In the genomic region with DNA sequence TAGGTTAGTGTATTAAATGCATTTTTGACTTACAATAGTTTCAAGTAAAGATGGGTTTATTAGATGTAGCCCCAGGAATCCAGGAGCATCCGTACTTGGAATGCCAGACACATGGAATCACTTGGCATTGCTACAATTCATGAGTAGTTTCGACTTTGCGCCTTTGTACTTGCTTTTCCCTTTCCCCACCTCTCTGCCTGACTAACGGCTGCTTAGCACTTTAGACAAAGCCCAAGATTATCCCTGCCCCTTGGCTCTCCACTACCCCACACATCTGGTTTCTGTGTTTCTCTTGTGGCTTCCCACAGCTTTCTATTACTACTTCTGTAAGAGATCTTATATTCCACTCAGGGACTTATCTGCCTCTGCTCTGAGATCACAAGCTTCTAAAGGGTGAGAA, we compare ENCODE assay signal across 16 cellular contexts.
DNase-seq lines count a peak whose midpoint lies in the region; TF ChIP-seq lines count a peak whose summit lies in the region.
"Had no signal": no experiment of that assay in that cellular context is flagged by ENCODE, and none has a peak within 500 bp of the region (broad histone marks: within the 10 kb centered on the region; RNA-seq: fewer than 3 reads in every experiment).

No MANE protein-coding gene starts in this region.

- no peak overlapping the region for H3K14ac ChIP-seq in neuronal stem cell (ENCODE audit: low read length)

- POLR2A ChIA-PET in AG04449 (lab: Yijun Ruan, JAX) (no interaction called here), HEK293T (lab: Yijun Ruan, JAX) (no interaction called here)

- H3K27me3 ChIP-seq in transverse colon (peaks cover 31% of the 10 kb centered on the region), neuronal stem cell (ENCODE audit: control insufficient read depth in 3 of 3, insufficient read depth in 3 of 3, low read depth in 1 of 3, low read length in 3 of 3) (no peaks in the 10 kb centered on the region)

- H3K9ac ChIP-seq in neuronal stem cell (ENCODE audit: low read depth, low read length, poor library complexity): no peak overlapping the region
- H3K9ac ChIP-seq: parathyroid adenoma had no signal

- H2AK5ac ChIP-seq in neuronal stem cell (ENCODE audit: low read depth, low read length): no peak overlapping the region

- H3K4me1 ChIP-seq in transverse colon (no peaks in the 10 kb centered on the region), neuronal stem cell (ENCODE audit: control insufficient read depth in 2 of 2, insufficient read depth in 1 of 2, low read depth in 1 of 2, low read length in 2 of 2) (peaks cover 5 to 23% of the 10 kb centered on the region in 2 donors)
- H3K4me1 ChIP-seq: heart right ventricle, parathyroid adenoma, spleen had no signal

- H3K9me3 ChIP-seq in transverse colon (no peaks in the 10 kb centered on the region), neuronal stem cell (replicated peaks in 1 of 2; ENCODE audit: control insufficient read depth in 2 of 2, insufficient read depth in 1 of 2, low read depth in 1 of 2, low read length in 2 of 2) (peaks cover 0 to 16% of the 10 kb centered on the region in 2 donors)

- H4K8ac ChIP-seq in neuronal stem cell (ENCODE audit: low read depth, low read length): no peak overlapping the region

- H3K27ac ChIP-seq in transverse colon: no peak overlapping the region
- no peak overlapping the region for H3K27ac ChIP-seq in neuronal stem cell (replicated peaks; ENCODE audit: low read length)
- H3K27ac ChIP-seq: epithelial cell of prostate, heart right ventricle, parathyroid adenoma, spleen, VCaP had no signal

- 10 to 57% methylated on average over 2 to 4 of the region's 4 CpGs for WGBS in transverse colon (ENCODE audit: low coverage in 1 of 2), 2 donors
- WGBS in neuronal stem cell (ENCODE audit: extremely low coverage in 2 of 2, insufficient read length in 2 of 2, insufficient replicate concordance in 1 of 2), 2 donors: no CpG with 5 or more reads among the region's 4 CpGs

- no peak overlapping the region for H3K23ac ChIP-seq in neuronal stem cell (ENCODE audit: low read depth, low read length, poor library complexity)

- no peak overlapping the region for H3K4me2 ChIP-seq in neuronal stem cell (ENCODE audit: insufficient read depth, low read length, poor library complexity, severe bottlenecking)

- no peak overlapping the region for H2BK15ac ChIP-seq in neuronal stem cell (ENCODE audit: low read length)

- no peak overlapping the region for H3K18ac ChIP-seq in neuronal stem cell (ENCODE audit: low read length)

- no peak overlapping the region for H3K4me3 ChIP-seq in AG04449 (ENCODE audit: low read depth, low read length)
- H3K4me3 ChIP-seq in astrocyte of the cerebellum (ENCODE audit: low read depth, low read length): no peak overlapping the region
- no peak overlapping the region for H3K4me3 ChIP-seq in transverse colon
- H3K4me3 ChIP-seq in neuronal stem cell (ENCODE audit: low read length in 2 of 2): no peak overlapping the region
- H3K4me3 ChIP-seq: heart right ventricle, spleen had no signal

- TF ChIP-seq EP300 in transverse colon (IDR thresholded peaks at IDR 0.05; ENCODE audit: low read depth): no peak

- no peak for TF ChIP-seq CTCF in AG04449 (IDR thresholded peaks at IDR 0.05; ENCODE audit: insufficient read depth, low read length, missing control alignments)
- no peak for TF ChIP-seq CTCF in astrocyte of the cerebellum (IDR thresholded peaks at IDR 0.05; ENCODE audit: low read depth, low read length, missing control alignments)
- no peak for TF ChIP-seq CTCF in transverse colon (IDR thresholded peaks at IDR 0.05)

- peak; percentile 31 for DNase-seq in AG04449 (ENCODE audit: low read depth, low spot score)
- DNase-seq in HT1080 (ENCODE audit: low read depth): peak; percentile 74
- peak; percentile 94 for DNase-seq in astrocyte of the cerebellum (ENCODE audit: low read depth)
- peak; percentile 34 for DNase-seq in iris pigment epithelial cell (ENCODE audit: low read depth)
- no peak for DNase-seq in transverse colon
- DNase-seq in activated CD4-positive, alpha-beta T cell treated with anti-CD3 and anti-CD28 coated beads for 48 hours: no peak
- DNase-seq in HEK293T (ENCODE audit: extremely low spot score): no peak
- no peak for DNase-seq in neuronal stem cell (ENCODE audit: low spot score)
- DNase-seq: activated CD8-positive, alpha-beta T cell treated with anti-CD3 and anti-CD28 coated beads for 36 hours; GDM1; heart right ventricle; spleen; stimulated activated naive B cell treated with anti-CD40 and anti-IgM and Interleukin-4, amounts not matched to agents 10 μg/mL and 1 μg/mL and 100 μg/mL, for 72 hours had no signal

- in situ Hi-C loops in astrocyte of the cerebellum (cut with HindIII; ENCODE audit: low sequenced_read_pairs): no loop called here
- in situ Hi-C loops in transverse colon (cut with MboI; ENCODE audit: low pct_ligation_motif_present in 1 of 4, low pct_unique_long_range_greater_than_20kb in 1 of 4, low sequenced_read_pairs in 3 of 4): no loop called here

- H3K36me3 ChIP-seq in transverse colon (no peaks in the 10 kb centered on the region), neuronal stem cell (replicated peaks in 1 of 2; ENCODE audit: control insufficient read depth in 2 of 2, insufficient read depth in 2 of 2, low read length in 2 of 2) (no peaks in the 10 kb centered on the region)
- H3K36me3 ChIP-seq: heart right ventricle, spleen had no signal

- TF ChIP-seq POLR2A in transverse colon (IDR thresholded peaks at IDR 0.05): no peak

- no peak overlapping the region for H3K4ac ChIP-seq in neuronal stem cell (ENCODE audit: low read length)

- H2BK5ac ChIP-seq in neuronal stem cell (ENCODE audit: low read length): no peak overlapping the region

- CTCF ChIA-PET in AG04449 (lab: Yijun Ruan, JAX) (no interaction called here), HEK293T (lab: Yijun Ruan, JAX) (no interaction called here)

- intact Hi-C loops in transverse colon (cut with DNase I; ENCODE audit: low total_unique reads): no loop called here

- no peak overlapping the region for H4K91ac ChIP-seq in neuronal stem cell (ENCODE audit: low read depth, low read length, poor library complexity)

- H3K79me1 ChIP-seq in neuronal stem cell (ENCODE audit: low read depth, low read length): no peaks in the 10 kb centered on the region

- no peak overlapping the region for H2AFZ ChIP-seq in neuronal stem cell (ENCODE audit: low read length)
- H2AFZ ChIP-seq: parathyroid adenoma had no signal

- H2BK12ac ChIP-seq in neuronal stem cell (ENCODE audit: low read length): no peak overlapping the region

- H2BK120ac ChIP-seq in neuronal stem cell (ENCODE audit: low read depth, low read length): no peak overlapping the region

TF ChIP-seq in HEK293T, 16 proteins besides CTCF, POLR2A, EP300 and RAD21:
- TF ChIP-seq NFRKB (IDR thresholded peaks at IDR 0.05): no peak
- TF ChIP-seq FOXA1 (IDR thresholded peaks at IDR 0.05): no peak
- no peak for TF ChIP-seq ELF4 (IDR thresholded peaks at IDR 0.05)
- no peak for TF ChIP-seq HDGF (IDR thresholded peaks at IDR 0.05; ENCODE audit: borderline replicate concordance)
- TF ChIP-seq SUZ12 (IDR thresholded peaks at IDR 0.05): no peak
- no peak for TF ChIP-seq L3MBTL2 (conservative IDR thresholded peaks at IDR 0.05)
- TF ChIP-seq FOXM1 (IDR thresholded peaks at IDR 0.05; ENCODE audit: borderline replicate concordance): no peak
- no peak for TF ChIP-seq LEF1 (IDR thresholded peaks at IDR 0.05; ENCODE audit: borderline replicate concordance)
- TF ChIP-seq TARDBP (IDR thresholded peaks at IDR 0.05): no peak
- TF ChIP-seq, protein P1, sequence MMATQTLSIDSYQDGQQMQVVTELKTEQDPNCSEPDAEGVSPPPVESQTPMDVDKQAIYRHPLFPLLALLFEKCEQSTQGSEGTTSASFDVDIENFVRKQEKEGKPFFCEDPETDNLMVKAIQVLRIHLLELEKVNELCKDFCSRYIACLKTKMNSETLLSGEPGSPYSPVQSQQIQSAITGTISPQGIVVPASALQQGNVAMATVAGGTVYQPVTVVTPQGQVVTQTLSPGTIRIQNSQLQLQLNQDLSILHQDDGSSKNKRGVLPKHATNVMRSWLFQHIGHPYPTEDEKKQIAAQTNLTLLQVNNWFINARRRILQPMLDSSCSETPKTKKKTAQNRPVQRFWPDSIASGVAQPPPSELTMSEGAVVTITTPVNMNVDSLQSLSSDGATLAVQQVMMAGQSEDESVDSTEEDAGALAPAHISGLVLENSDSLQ (IDR thresholded peaks at IDR 0.05): no peak
- no peak for TF ChIP-seq ZNF384 (IDR thresholded peaks at IDR 0.05)
- TF ChIP-seq SP1 (IDR thresholded peaks at IDR 0.05): no peak
- TF ChIP-seq BHLHE40 (IDR thresholded peaks at IDR 0.05; ENCODE audit: borderline replicate concordance): no peak
- TF ChIP-seq ARNT (IDR thresholded peaks at IDR 0.05): no peak
- TF ChIP-seq FOXK2 (IDR thresholded peaks at IDR 0.05): no peak

Comparison
In these comparisons a context has a peak if more than half of its experiments do, and no peak if none do; other contexts are left out.
1. DNase-seq: peak in AG04449 (single experiment), HT1080 (single experiment), astrocyte of the cerebellum (single experiment) and iris pigment epithelial cell (single experiment); none in transverse colon (single experiment), activated CD4-positive, alpha-beta T cell treated with anti-CD3 and anti-CD28 coated beads for 48 hours (single experiment), HEK293T (single experiment) and neuronal stem cell (single experiment).